ENCODE assay signal across 8 cellular contexts in the genomic region with DNA sequence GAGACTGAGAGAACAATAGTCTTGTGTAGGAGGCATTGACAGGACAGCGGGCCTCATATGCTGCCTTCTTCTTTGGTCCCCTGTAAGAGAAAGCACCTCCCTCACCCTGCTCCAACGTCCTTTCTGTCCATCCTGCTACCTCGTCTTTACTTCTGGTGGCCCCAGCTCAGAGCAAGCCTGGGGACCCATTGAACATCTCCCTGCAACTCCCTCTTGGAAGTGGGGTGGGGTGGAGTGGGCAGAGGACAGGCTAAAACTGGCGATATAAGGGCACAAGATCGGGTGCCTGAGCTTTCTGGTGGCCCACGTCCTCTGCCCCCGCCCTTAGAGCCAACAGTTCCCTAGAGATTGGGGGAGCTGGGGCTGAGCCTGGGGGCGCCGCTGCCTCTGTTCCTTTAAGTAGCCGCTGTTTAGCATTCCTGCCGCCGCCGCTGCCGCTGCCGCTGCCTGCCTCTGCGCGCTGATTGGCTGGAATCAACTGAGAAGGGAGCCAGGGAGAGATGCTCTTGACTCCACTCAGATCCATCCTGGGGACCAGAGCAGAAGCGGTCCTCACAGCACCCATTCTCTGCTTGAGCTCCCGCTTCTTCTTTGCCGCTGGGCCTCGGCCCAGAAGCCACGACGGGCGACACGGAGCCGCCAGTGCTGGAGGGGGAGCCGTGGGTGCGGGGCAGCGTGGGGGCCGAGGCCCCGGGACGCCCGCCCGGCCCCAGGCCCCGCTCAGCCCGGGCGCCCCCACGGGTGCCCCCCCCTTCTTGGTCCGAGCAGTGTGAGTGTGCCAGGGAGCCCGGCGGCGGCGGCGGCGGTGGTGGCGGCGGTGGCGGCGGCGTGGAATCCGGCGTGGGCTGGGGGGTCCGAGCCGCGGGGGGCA. TPM values are rescaled to one million over a fixed set of nuclear protein-coding genes. Genes with fewer than 3 reads are reported as not detected.
DNase-seq lines count a peak whose midpoint lies in the region; FAIRE-seq and TF ChIP-seq lines count a peak whose summit lies in the region.

DLG3 (plus strand) TSS at position 510 of the 871 bp plus-strand sequence. CDS start 367 bp downstream, outside the sequence.

- no peak within 1 kb of the TSS for H3K4me3 ChIP-seq in BLaER1
- H3K4me3 ChIP-seq in HEK293 (ENCODE audit: low read depth, low read length): no peak within 1 kb of the TSS
- H3K4me3 ChIP-seq in esophagus squamous epithelium: peak within 1 kb of the TSS in 3 of 4 donors; percentile 1 to 56 (median 28)

- H4K20me1 ChIP-seq in BLaER1: no peaks in the 10 kb centered on the region; the same call in 1 of the 2 replicates

- H3K36me3 Mint-ChIP-seq in nephron progenitor cell (ENCODE audit: low read depth): no peaks in the 10 kb centered on the region

- no peak within 1 kb of the TSS for H3K4me3 Mint-ChIP-seq in nephron progenitor cell

- H3K27me3 ChIP-seq in BLaER1: peaks cover 93% of the 10 kb centered on the region
- peaks cover 0 to 57% (median 0%) of the 10 kb centered on the region in 4 donors for H3K27me3 ChIP-seq in esophagus squamous epithelium

- DNase-seq in esophagus squamous epithelium (lab: John Stamatoyannopoulos, UW) (no peak), nephron progenitor cell (peak; percentile 67), RCC 7860 (ENCODE audit: low spot score) (no peak), foreskin melanocyte (no peak), epidermal melanocyte (ENCODE audit: insufficient read length, low spot score) (no peak)

- H3K9me3 ChIP-seq in BLaER1 (no peaks in the 10 kb centered on the region), HEK293 (ENCODE audit: control insufficient read depth, insufficient read depth, low read depth, low read length) (no peaks in the 10 kb centered on the region), esophagus squamous epithelium (no peaks in the 10 kb centered on the region)

- H3K9ac ChIP-seq in BLaER1: no peak within 1 kb of the TSS

- POLR2A ChIA-PET in HEK293 (lab: Yijun Ruan, JAX): no interaction called here

- no peak within 1 kb of the TSS for H3K27ac Mint-ChIP-seq in nephron progenitor cell

- H3K27ac ChIP-seq in BLaER1 (no peak within 1 kb of the TSS), HEK293 (ENCODE audit: extremely low read depth, low read depth, low read length) (no peak within 1 kb of the TSS), esophagus squamous epithelium (no peak within 1 kb of the TSS)

- TF ChIP-seq CTCF in HEK293 (tag by site-specific recombination; IDR thresholded peaks at IDR 0.05): no peak
- no peak for TF ChIP-seq CTCF in esophagus squamous epithelium (IDR thresholded peaks at IDR 0.05)
- no peak for TF ChIP-seq CTCF in nephron progenitor cell (IDR thresholded peaks at IDR 0.05)

- H3K36me3 ChIP-seq in BLaER1 (no peaks in the 10 kb centered on the region), HEK293 (ENCODE audit: control insufficient read depth in 2 of 2, insufficient read depth in 1 of 2, low read length in 2 of 2) (no peaks in the 10 kb centered on the region), esophagus squamous epithelium (no peaks in the 10 kb centered on the region)

- H3K4me2 ChIP-seq in BLaER1: peak within 1 kb of the TSS; percentile 12; the same call in 1 of the 2 replicates

- no peaks in the 10 kb centered on the region for H3K4me1 ChIP-seq in BLaER1
- H3K4me1 ChIP-seq in HEK293 (ENCODE audit: control insufficient read depth, insufficient read depth, low read length): no peaks in the 10 kb centered on the region
- peaks cover 0 to 11% (median 5%) of the 10 kb centered on the region in 3 donors for H3K4me1 ChIP-seq in esophagus squamous epithelium

- intact Hi-C loops in T-helper 2 cell treated with Interferon-gamma antibody and Interleukin-4, amounts not matched to agents 100 ng/mL and 5 ng/mL, for 36 hours (cut with micrococcal nuclease): no loop called here
- intact Hi-C loops in esophagus squamous epithelium (cut with DNase I): no loop called here

- TF ChIP-seq POLR2A in esophagus squamous epithelium (IDR thresholded peaks at IDR 0.05): no peak

- no peaks in the 10 kb centered on the region for H3K4me1 Mint-ChIP-seq in nephron progenitor cell

- 27 to 71% methylated on average over 1 to 6 of the region's 55 CpGs for WGBS in esophagus squamous epithelium, 2 donors

- H3K27me3 Mint-ChIP-seq in nephron progenitor cell (ENCODE audit: low read depth, poor library complexity): peaks cover 81% of the 10 kb centered on the region

- CTCF ChIA-PET in HEK293 (lab: Yijun Ruan, JAX): interaction anchor here (1.2 kb wide), 1 partner anchor 10 kb away, joined by 5 read pairs; no protein-coding TSS in a partner anchor

- FAIRE-seq in RCC 7860 (lab: Jason Lieb, UNC): no peak

- H3K9me3 Mint-ChIP-seq in nephron progenitor cell: peaks cover 51% of the 10 kb centered on the region

TF ChIP-seq in HEK293, 187 proteins besides CTCF, POLR2A, EP300 and RAD21 (continues in another document):
- TF ChIP-seq ZNF530 (tag by site-specific recombination; IDR thresholded peaks at IDR 0.05; ENCODE audit: low read depth) (no peak), REST (tag by site-specific recombination; IDR thresholded peaks at IDR 0.05) (no peak), ZNF514 (tag by site-specific recombination; IDR thresholded peaks at IDR 0.05) (no peak), ZFHX2 (tag by site-specific recombination; conservative IDR thresholded peaks at IDR 0.05) (peak; percentile 37; the same call in 1 of the 2 replicates), RBAK (tag by site-specific recombination; IDR thresholded peaks at IDR 0.05) (no peak), ZNF274 (IDR thresholded peaks at IDR 0.05; ENCODE audit: low read length) (no peak), ZNF274 (tag by site-specific recombination; IDR thresholded peaks at IDR 0.05; ENCODE audit: borderline replicate concordance) (no peak), SP7 (tag by site-specific recombination; IDR thresholded peaks at IDR 0.05) (no peak), ZNF600 (tag by site-specific recombination; IDR thresholded peaks at IDR 0.05) (no peak), ZBTB10 (tag by site-specific recombination; IDR thresholded peaks at IDR 0.05) (no peak), ZNF280C (tag by site-specific recombination; IDR thresholded peaks at IDR 0.05) (no peak)

RNA-seq across cellular contexts. Expression of gene DLG3, which starts in this region (rescaled TPM):
- total RNA-seq in T-helper 2 cell treated with Interferon-gamma antibody and Interleukin-4, amounts not matched to agents 100 ng/mL and 5 ng/mL, for 36 hours: 14.2 and 21.1 TPM in 2 replicates
- total RNA-seq in esophagus squamous epithelium: 10 to 100 TPM; 20.8 to 36.7 (median 28.3) TPM

Comparison
In these comparisons a context has a peak if more than half of its experiments do, and no peak if none do; other contexts are left out.
1. H3K4me3 ChIP-seq: peak in esophagus squamous epithelium (3 of 4); none in BLaER1 (single experiment) and HEK293 (single experiment).